7 cellular contexts compared by ENCODE assay signal in the genomic region with DNA sequence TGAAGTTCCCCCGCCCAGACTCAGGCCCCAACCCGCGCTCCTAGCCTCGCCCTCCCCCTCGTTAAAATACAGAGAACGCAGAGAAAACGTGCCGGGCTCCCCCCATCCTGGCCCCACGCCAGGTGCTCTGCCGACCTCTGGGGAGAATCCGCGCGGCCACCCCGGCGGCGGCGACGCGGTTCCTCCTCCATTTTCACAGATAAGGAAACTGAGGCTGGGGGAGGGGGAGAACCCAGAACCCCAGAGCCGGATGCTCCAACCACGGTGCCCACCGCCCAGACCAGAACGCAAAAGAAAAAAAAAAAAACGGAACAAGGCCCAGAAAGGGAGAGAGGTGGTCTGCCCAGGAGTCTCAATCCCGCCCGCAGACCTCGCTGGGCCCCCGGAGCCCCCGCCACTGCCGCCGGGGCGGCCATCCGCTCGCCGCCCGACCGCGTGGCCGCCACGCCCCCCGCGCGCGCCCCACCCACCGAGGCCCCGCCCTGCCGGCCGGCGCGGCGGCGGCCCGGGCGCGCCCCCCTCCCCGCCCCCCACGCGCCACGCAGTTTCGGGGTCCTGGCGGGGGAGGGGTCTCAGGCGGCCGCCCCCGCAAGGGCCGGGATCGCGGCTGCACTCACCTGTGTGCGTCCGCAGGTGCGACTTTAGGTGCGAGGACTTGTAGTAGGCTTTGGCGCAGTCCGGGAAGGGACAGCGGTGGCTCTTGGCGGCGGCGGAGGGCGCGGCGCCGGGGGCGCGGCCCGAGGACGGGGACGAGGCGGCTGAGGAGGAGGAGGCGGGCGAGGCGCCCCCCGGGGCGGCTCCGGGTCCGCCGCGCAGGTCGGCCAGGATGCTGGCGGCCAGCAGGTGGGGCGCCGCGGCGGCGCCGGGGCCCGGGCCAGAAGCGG. TPM values are rescaled to one million over a fixed set of nuclear protein-coding genes. Genes with fewer than 3 reads are reported as not detected.
DNase-seq lines count a peak whose midpoint lies in the region; ATAC-seq, FAIRE-seq and TF ChIP-seq lines count a peak whose summit lies in the region.

No MANE protein-coding gene starts in this region.

- H3K4me3 Mint-ChIP-seq in T-cell (peak overlapping the region; percentile 93 to 98 (median 93)), MCF 10A (ENCODE audit: unreplicated experiment) (peak overlapping the region; percentile 80)

- no TSS peak for BruUV-seq in MCF 10A (replicated peaks; lab: Mats Ljungman, UMichigan)

- H3K9me3 Mint-ChIP-seq in T-cell (no peaks in the 10 kb centered on the region), MCF 10A (ENCODE audit: unreplicated experiment) (no peaks in the 10 kb centered on the region)

- H3K36me3 Mint-ChIP-seq in T-cell (no peaks in the 10 kb centered on the region), MCF 10A (ENCODE audit: insufficient read depth, unreplicated experiment) (peaks cover 4% of the 10 kb centered on the region)

- ATAC-seq in HG03025 (IDR thresholded peaks at IDR 0.05; ENCODE audit: low FRiP score, unreplicated experiment) (peak; percentile 2), T-cell (replicated peaks in 1 of 4) (peak in 3 of 4 experiments; percentile 2 to 5 (median 4)), GM18858 (IDR thresholded peaks at IDR 0.05; ENCODE audit: unreplicated experiment) (no peak)

- FAIRE-seq in GM12892 (lab: Jason Lieb, UNC), result peak; percentile 89

- TF ChIP-seq CTCF in MCF 10A (IDR thresholded peaks at IDR 0.05; ENCODE audit: unreplicated experiment), result no peak

- CTCF ChIA-PET in T-cell (lab: Charles Lee), result no interaction called here
- CTCF ChIA-PET in MCF 10A (lab: Yijun Ruan, JAX), result no interaction called here

- POLR2A ChIA-PET in T-cell (lab: Charles Lee), result no interaction called here
- POLR2A ChIA-PET in MCF 10A (lab: Yijun Ruan, JAX), result no interaction called here

- TF ChIP-seq POLR2A in GM12892 (IDR thresholded peaks at IDR 0.05; ENCODE audit: low read depth, low read length), result no peak

- intact Hi-C loops in MCF 10A (cut with micrococcal nuclease), result no loop called here

- DNase-seq in GM12892 (ENCODE audit: insufficient read length) (peak; percentile 61), T-cell (peak in 29 of 34 experiments; percentile 38 to 71 (median 58)), MCF 10A (ENCODE audit: unreplicated experiment) (peak; percentile 42), lung microvascular endothelial cell (ENCODE audit: low read depth in 2 of 2) (peak; percentile 37 to 46), substantia nigra (lab: John Stamatoyannopoulos, UW) (peak in 1 of 49 donors; percentile 60)

- H3K27ac Mint-ChIP-seq in T-cell (peak overlapping the region; percentile 92 to 96), MCF 10A (ENCODE audit: low read depth, unreplicated experiment) (peak overlapping the region; percentile 57)

- peak overlapping the region; percentile 51 for H3K27ac ChIP-seq in substantia nigra (ENCODE audit: low read depth, low read length, poor library complexity, severe bottlenecking)

- H3K4me1 Mint-ChIP-seq in T-cell (peaks cover 37 to 47% (median 42%) of the 10 kb centered on the region in 3 donors), MCF 10A (ENCODE audit: insufficient read depth, unreplicated experiment) (peaks cover 5% of the 10 kb centered on the region)

- H3K27me3 Mint-ChIP-seq in T-cell, result no peaks in the 10 kb centered on the region
- H3K27me3 Mint-ChIP-seq in MCF 10A (ENCODE audit: insufficient read depth, unreplicated experiment), result no peaks in the 10 kb centered on the region

RNA-seq across cellular contexts. Expression of a gene that starts 0.7 kb away (rescaled TPM):
- polyA plus RNA-seq in GM12892 (2012; ENCODE audit: missing spikeins), result 4.3 TPM
- total RNA-seq in T-cell (10 to 100 TPM; 29.8 to 61.4 (median 32.7) TPM), MCF 10A (2022) (27.0 and 45.5 TPM in 2 replicates), lung microvascular endothelial cell (3.7 and 5.6 TPM in 2 replicates)

RNA-seq across cellular contexts. Expression of a gene that starts 14.4 kb away (rescaled TPM):
- polyA plus RNA-seq in GM12892 (2012; ENCODE audit: missing spikeins), result 9.5 TPM
- total RNA-seq in T-cell (10 to 100 TPM; 68.4 to 97.5 (median 78.7) TPM), MCF 10A (2022) (28.7 and 36.4 TPM in 2 replicates), lung microvascular endothelial cell (4.4 and 6.9 TPM in 2 replicates)

RNA-seq across cellular contexts. Expression of a gene that starts 22.6 kb away (rescaled TPM):
- 5.0 TPM for polyA plus RNA-seq in GM12892 (2012; ENCODE audit: missing spikeins)
- total RNA-seq in T-cell (100 to 1,000 TPM; 136 to 185 (median 151) TPM), MCF 10A (2022) (38.9 and 39.5 TPM in 2 replicates), lung microvascular endothelial cell (82.4 and 102 TPM in 2 replicates)

RNA-seq across cellular contexts. Expression of a gene that starts 42.5 kb away (rescaled TPM):
- not detected for polyA plus RNA-seq in GM12892 (2012; ENCODE audit: missing spikeins)
- 10 to 100 TPM in 1 of 5 donors, 1 to 10 TPM in 4; 6.0 to 16.1 (median 7.7) TPM for total RNA-seq in T-cell
- total RNA-seq in MCF 10A (2022), result 6.8 and 6.9 TPM in 2 replicates
- 1.3 and 3.0 TPM in 2 replicates for total RNA-seq in lung microvascular endothelial cell

RNA-seq across cellular contexts. Expression of a gene that starts 42.5 kb away (rescaled TPM):
- polyA plus RNA-seq in GM12892 (2012; ENCODE audit: missing spikeins), result 7.2 TPM
- total RNA-seq in T-cell (10 to 100 TPM; 24.8 to 49.2 (median 27.5) TPM), MCF 10A (2022) (48.7 and 67.2 TPM in 2 replicates), lung microvascular endothelial cell (19.0 and 26.6 TPM in 2 replicates)
